8 cellular contexts compared by ENCODE assay signal in genomic region chr13:74575729-74576125, GRCh38.
A peak's percentile ranks its signal among the peaks of the same experiment; 100 is the strongest.
DNase-seq lines count a peak whose midpoint lies in the region; ATAC-seq and TF ChIP-seq lines count a peak whose summit lies in the region.

No MANE protein-coding gene starts in this region.

- H3K79me2 ChIP-seq in parathyroid adenoma: no peaks in the 10 kb centered on the region

- H3K27ac Mint-ChIP-seq in T-cell: no peak overlapping the region

- no peaks in the 10 kb centered on the region for H3K36me3 Mint-ChIP-seq in T-cell

- peak overlapping the region; percentile 62 to 65 (median 64) for H3K4me3 Mint-ChIP-seq in T-cell

- no peak overlapping the region for H3K9ac ChIP-seq in parathyroid adenoma

- H3K36me3 ChIP-seq in left ventricle myocardium inferior: no peaks in the 10 kb centered on the region
- no peaks in the 10 kb centered on the region for H3K36me3 ChIP-seq in parathyroid adenoma (ENCODE audit: control insufficient read depth, insufficient read depth, low read length)
- no peaks in the 10 kb centered on the region for H3K36me3 ChIP-seq in transverse colon

- TF ChIP-seq POLR2A in transverse colon (IDR thresholded peaks at IDR 0.05): no peak

- no peaks in the 10 kb centered on the region for H3K9me3 ChIP-seq in left ventricle myocardium inferior (replicated peaks)
- no peaks in the 10 kb centered on the region for H3K9me3 ChIP-seq in parathyroid adenoma (ENCODE audit: control insufficient read depth, low read length)
- no peaks in the 10 kb centered on the region for H3K9me3 ChIP-seq in transverse colon

- H3K27me3 Mint-ChIP-seq in T-cell: peaks cover 37 to 47% of the 10 kb centered on the region in 2 donors

- H3K27ac ChIP-seq in left ventricle myocardium inferior (replicated peaks) (peak overlapping the region; percentile 80), parathyroid adenoma (no peak overlapping the region), transverse colon (no peak overlapping the region)

- H3K4me1 Mint-ChIP-seq in T-cell: peaks cover 14 to 17% (median 15%) of the 10 kb centered on the region in 3 donors

- 1 to 2% methylated on average over 9 to 29 of the region's 29 CpGs for WGBS in transverse colon (ENCODE audit: low coverage in 1 of 2), 2 donors

- peak overlapping the region; percentile 11 for H2AFZ ChIP-seq in parathyroid adenoma

- TF ChIP-seq EP300 in transverse colon (IDR thresholded peaks at IDR 0.05; ENCODE audit: low read depth): no peak

- ATAC-seq in T-cell (replicated peaks in 1 of 4): peak; percentile 86 to 97 (median 96)
- no peak for ATAC-seq in HG02840 (IDR thresholded peaks at IDR 0.05; ENCODE audit: low FRiP score, unreplicated experiment)

- H3K27me3 ChIP-seq in left ventricle myocardium inferior (ENCODE audit: low read depth): peaks cover 6% of the 10 kb centered on the region
- no peaks in the 10 kb centered on the region for H3K27me3 ChIP-seq in parathyroid adenoma (ENCODE audit: control insufficient read depth, insufficient read depth, low read length)
- peaks cover 15% of the 10 kb centered on the region for H3K27me3 ChIP-seq in transverse colon

- peaks cover 35% of the 10 kb centered on the region for H3K4me1 ChIP-seq in left ventricle myocardium inferior
- H3K4me1 ChIP-seq in parathyroid adenoma: no peaks in the 10 kb centered on the region
- peaks cover 0 to 10% (median 5%) of the 10 kb centered on the region in 4 donors for H3K4me1 ChIP-seq in transverse colon

- intact Hi-C loops in left ventricle myocardium inferior (cut with micrococcal nuclease) (no loop called here), transverse colon (cut with DNase I; ENCODE audit: low total_unique reads) (no loop called here)

- CTCF ChIA-PET in T-cell (lab: Charles Lee): interaction anchor here in 1 of 2 donors (0.6 kb wide), 1 partner anchor 740 kb away, joined by 3 read pairs; no protein-coding TSS in a partner anchor

- H3K4me3 ChIP-seq in left ventricle myocardium inferior (peak overlapping the region; percentile 56), parathyroid adenoma (ENCODE audit: low read depth, low read length) (peak overlapping the region; percentile 19), transverse colon (peak overlapping the region; percentile 3 to 43 (median 20))

- TF ChIP-seq CTCF in left ventricle myocardium inferior (IDR thresholded peaks at IDR 0.05; ENCODE audit: borderline replicate concordance) (no peak), parathyroid adenoma (IDR thresholded peaks at IDR 0.05) (no peak), transverse colon (IDR thresholded peaks at IDR 0.05) (no peak)

- DNase-seq in NCI-H748 (lab: John Stamatoyannopoulos, UW; ENCODE audit: unreplicated experiment) (peak; percentile 70), NCI-H748 treated with DMSO at 0.1 percent for 48 hours (lab: John Stamatoyannopoulos, UW) (no peak), T-cell (peak; percentile 21 to 61 (median 42)), amygdala (lab: John Stamatoyannopoulos, UW) (peak in 54 of 56 donors; percentile 10 to 82 (median 48)), left ventricle myocardium inferior (peak; percentile 88), transverse colon (peak; percentile 28)

- in situ Hi-C loops in transverse colon (cut with MboI; ENCODE audit: low pct_ligation_motif_present in 1 of 4, low pct_unique_long_range_greater_than_20kb in 1 of 4, low sequenced_read_pairs in 3 of 4): no loop called here

- H3K4me2 ChIP-seq in parathyroid adenoma (ENCODE audit: low read length): peak overlapping the region; percentile 63

- POLR2A ChIA-PET in T-cell (lab: Charles Lee): no interaction called here

- no peaks in the 10 kb centered on the region for H3K9me3 Mint-ChIP-seq in T-cell
